10 cellular contexts compared by ENCODE assay signal in genomic region chr2:220891405-220891804, GRCh38.
DNase-seq lines count a peak whose midpoint lies in the region; ATAC-seq and TF ChIP-seq lines count a peak whose summit lies in the region.
"Had no signal": no experiment of that assay in that cellular context is flagged by ENCODE, and none has a peak within 500 bp of the region (broad histone marks: within the 10 kb centered on the region; RNA-seq: fewer than 3 reads in every experiment).

No MANE protein-coding gene starts in this region.

- H3K4me2 ChIP-seq in PC-3 (ENCODE audit: low read length) = no peak overlapping the region

- H3K27me3 ChIP-seq in PC-3 (ENCODE audit: low read length) = no peaks in the 10 kb centered on the region

- H2AFZ ChIP-seq in PC-3 (ENCODE audit: low read length) = no peak overlapping the region

- DNase-seq in GM03348 (ENCODE audit: low spot score) (peak; percentile 23), PC-3 (peak; percentile 91), renal cortical epithelial cell (ENCODE audit: low read depth) (peak; percentile 78), GM13977 (ENCODE audit: low spot score) (no peak), hippocampal formation (lab: John Stamatoyannopoulos, UW) (no peak), GM10248 (ENCODE audit: extremely low spot score) (no peak)
- DNase-seq: cortex of kidney, immature natural killer cell had no signal

- no TSS peak for BruUV-seq in PC-3 (replicated peaks; lab: Mats Ljungman, UMichigan)

- CTCF ChIA-PET in PC-3 (lab: Charles Lee) = no interaction called here
- CTCF ChIA-PET in GM10248 (lab: Yijun Ruan, JAX) = interaction anchor here (1.4 kb wide), 1 partner anchor 9 kb away, joined by 3 read pairs; no protein-coding TSS in a partner anchor

- no peaks in the 10 kb centered on the region for H3K9me2 ChIP-seq in PC-3 (replicated peaks; ENCODE audit: low read length)

- no peak overlapping the region for H3K27ac ChIP-seq in PC-3 (ENCODE audit: low read length)

- TF ChIP-seq CTCF in PC-3 (conservative IDR thresholded peaks at IDR 0.05; ENCODE audit: low read depth, low read length) (no peak), GM13977 (IDR thresholded peaks at IDR 0.05; ENCODE audit: extremely low read depth, insufficient read depth, missing control alignments) (no peak), GM10248 (IDR thresholded peaks at IDR 0.05; ENCODE audit: control extremely low read depth, extremely low read depth, low read depth, missing control alignments) (no peak)

- no peaks in the 10 kb centered on the region for H3K79me2 ChIP-seq in PC-3 (ENCODE audit: low read length)

- no peaks in the 10 kb centered on the region for H4K20me1 ChIP-seq in PC-3 (ENCODE audit: low read length)

- no peaks in the 10 kb centered on the region for H3K9me3 ChIP-seq in PC-3 (ENCODE audit: low read length)

- POLR2A ChIA-PET in PC-3 (lab: Charles Lee; ENCODE audit: unreplicated experiment) = interaction anchor here (0.6 kb wide), 1 partner anchor 131 kb away, joined by 4 read pairs; no protein-coding TSS in a partner anchor
- POLR2A ChIA-PET in GM10248 (lab: Yijun Ruan, JAX) = no interaction called here

- no peak overlapping the region for H3K4me3 ChIP-seq in PC-3 (ENCODE audit: low read length)

- in situ Hi-C loops in GM13977 (cut with MboI; ENCODE audit: low pct_unique_long_range_greater_than_20kb, low sequenced_read_pairs, unreplicated experiment) = no loop called here

- intact Hi-C loops in PC-3 (cut with micrococcal nuclease) = no loop called here

- no peaks in the 10 kb centered on the region for H3K36me3 ChIP-seq in PC-3 (ENCODE audit: low read depth, low read length)

- no peaks in the 10 kb centered on the region for H3F3A ChIP-seq in PC-3 (ENCODE audit: low read length, unreplicated experiment)

- ATAC-seq in PC-3 (peak; percentile 99), esophagus mucosa (peak; percentile 42), GM19452 (IDR thresholded peaks at IDR 0.05; ENCODE audit: unreplicated experiment) (no peak)

- no peak overlapping the region for H3K9ac ChIP-seq in PC-3 (ENCODE audit: low read length)

- H3K4me1 ChIP-seq in PC-3 (ENCODE audit: insufficient read depth, low read length) = peaks cover 8% of the 10 kb centered on the region

Comparison
In these comparisons a context has a peak if more than half of its experiments do, and no peak if none do; other contexts are left out.
1. DNase-seq: peak in GM03348 (single experiment), PC-3 (single experiment) and renal cortical epithelial cell (single experiment); none in GM13977 (single experiment), hippocampal formation (0 of 2) and GM10248 (single experiment).